27 cellular contexts compared by ENCODE assay signal in genomic region chr21:39579734-39580332, GRCh38. TPM values are rescaled to one million over a fixed set of nuclear protein-coding genes. Genes with fewer than 3 reads are reported as not detected.
"Had no signal": no experiment of that assay in that cellular context is flagged by ENCODE, and none has a peak within 500 bp of the region (broad histone marks: within the 10 kb centered on the region; RNA-seq: fewer than 3 reads in every experiment).

No MANE protein-coding gene starts in this region.

- ATAC-seq: effector memory CD8-positive, alpha-beta T cell; natural killer cell treated with Interleukin-12 subunit alpha and Interleukin-12 subunit beta and Interleukin-15 and Interleukin-18, amount 100 ng/mL, for 72 hours; right lobe of liver; stimulated activated effector memory CD8-positive, alpha-beta T cell treated with anti-CD3 and anti-CD28 coated beads, Interleukin-12 subunit alpha, Interleukin-12 subunit beta, amount 100 ng/mL, for 72 hours had no signal

- H3K27ac Mint-ChIP-seq: effector memory CD8-positive, alpha-beta T cell; immature natural killer cell; mesothelial cell of epicardium; natural killer cell treated with Interleukin-12 subunit alpha and Interleukin-12 subunit beta and Interleukin-15 and Interleukin-18, amount 100 ng/mL, for 72 hours; progenitor cell of endocrine pancreas; stimulated activated effector memory CD8-positive, alpha-beta T cell treated with anti-CD3 and anti-CD28 coated beads, Interleukin-12 subunit alpha, Interleukin-12 subunit beta, amount 100 ng/mL, for 72 hours had no signal

- H3K9me3 ChIP-seq: mucosa of descending colon, neutrophil, right lobe of liver, stomach, thyroid gland, upper lobe of left lung had no signal

- H3K4me3 Mint-ChIP-seq: effector memory CD8-positive, alpha-beta T cell; immature natural killer cell; mesothelial cell of epicardium; naive B cell; natural killer cell treated with Interleukin-12 subunit alpha and Interleukin-12 subunit beta and Interleukin-15 and Interleukin-18, amount 100 ng/mL, for 72 hours; neural crest cell; stimulated activated effector memory CD8-positive, alpha-beta T cell treated with anti-CD3 and anti-CD28 coated beads, Interleukin-12 subunit alpha, Interleukin-12 subunit beta, amount 100 ng/mL, for 72 hours had no signal

- H3K36me3 Mint-ChIP-seq: immature natural killer cell; mesothelial cell of epicardium; naive B cell; natural killer cell treated with Interleukin-12 subunit alpha and Interleukin-12 subunit beta and Interleukin-15 and Interleukin-18, amount 100 ng/mL, for 72 hours; stimulated activated effector memory CD8-positive, alpha-beta T cell treated with anti-CD3 and anti-CD28 coated beads, Interleukin-12 subunit alpha, Interleukin-12 subunit beta, amount 100 ng/mL, for 72 hours had no signal

- H3K27me3 ChIP-seq: neutrophil, right lobe of liver, stomach, thyroid gland, upper lobe of left lung had no signal

- H3K27ac ChIP-seq: neutrophil, parathyroid adenoma, right lobe of liver, stomach, thyroid gland, upper lobe of left lung had no signal

- H3K4me1 ChIP-seq: parathyroid adenoma, right lobe of liver, thyroid gland, upper lobe of left lung had no signal

- H3K4me1 Mint-ChIP-seq: immature natural killer cell; mesothelial cell of epicardium; naive B cell; neural crest cell; stimulated activated effector memory CD8-positive, alpha-beta T cell treated with anti-CD3 and anti-CD28 coated beads, Interleukin-12 subunit alpha, Interleukin-12 subunit beta, amount 100 ng/mL, for 72 hours had no signal

- H3K4me3 ChIP-seq: mucosa of descending colon, right lobe of liver, stomach, thyroid gland, upper lobe of left lung had no signal

- DNase-seq: cortex of kidney; effector memory CD8-positive, alpha-beta T cell; erythroblast; hypothalamus; immature natural killer cell; mesenchymal stem cell; mucosa of descending colon; naive B cell; right lobe of liver; stimulated activated CD4-positive, alpha-beta T cell treated with anti-CD3 and anti-CD28 coated beads, Interleukin-2, amount 100 ng/mL, for 24 hours; stimulated activated CD4-positive, alpha-beta T cell treated with anti-CD3 and anti-CD28 coated beads, Interleukin-4, amount 100 ng/mL, for 24 hours; stimulated activated naive CD4-positive, alpha-beta T cell treated with Interleukin-2 at 50 U/mL for 16 hours; stomach; thyroid gland; upper lobe of left lung had no signal

- H3K9me3 Mint-ChIP-seq: effector memory CD8-positive, alpha-beta T cell; natural killer cell treated with Interleukin-12 subunit alpha and Interleukin-12 subunit beta and Interleukin-15 and Interleukin-18, amount 100 ng/mL, for 72 hours; neural crest cell; stimulated activated effector memory CD8-positive, alpha-beta T cell treated with anti-CD3 and anti-CD28 coated beads, Interleukin-12 subunit alpha, Interleukin-12 subunit beta, amount 100 ng/mL, for 72 hours had no signal

- H3K36me3 ChIP-seq: neutrophil, right lobe of liver, stomach, thyroid gland, upper lobe of left lung had no signal

RNA-seq across cellular contexts. Expression of gene B3GALT5, which starts 32.9 kb away (rescaled TPM):
- total RNA-seq: dermis microvascular lymphatic vessel endothelial cell; fibroblast of villous mesenchyme; lung microvascular endothelial cell; natural killer cell treated with Interleukin-12 subunit alpha and Interleukin-12 subunit beta and Interleukin-15 and Interleukin-18, amount 100 ng/mL, for 72 hours; omental fat pad had no signal
- polyA plus RNA-seq: immature natural killer cell, keratinocyte had no signal
